ENCODE assay signal across 1 cellular context in the genomic region with DNA sequence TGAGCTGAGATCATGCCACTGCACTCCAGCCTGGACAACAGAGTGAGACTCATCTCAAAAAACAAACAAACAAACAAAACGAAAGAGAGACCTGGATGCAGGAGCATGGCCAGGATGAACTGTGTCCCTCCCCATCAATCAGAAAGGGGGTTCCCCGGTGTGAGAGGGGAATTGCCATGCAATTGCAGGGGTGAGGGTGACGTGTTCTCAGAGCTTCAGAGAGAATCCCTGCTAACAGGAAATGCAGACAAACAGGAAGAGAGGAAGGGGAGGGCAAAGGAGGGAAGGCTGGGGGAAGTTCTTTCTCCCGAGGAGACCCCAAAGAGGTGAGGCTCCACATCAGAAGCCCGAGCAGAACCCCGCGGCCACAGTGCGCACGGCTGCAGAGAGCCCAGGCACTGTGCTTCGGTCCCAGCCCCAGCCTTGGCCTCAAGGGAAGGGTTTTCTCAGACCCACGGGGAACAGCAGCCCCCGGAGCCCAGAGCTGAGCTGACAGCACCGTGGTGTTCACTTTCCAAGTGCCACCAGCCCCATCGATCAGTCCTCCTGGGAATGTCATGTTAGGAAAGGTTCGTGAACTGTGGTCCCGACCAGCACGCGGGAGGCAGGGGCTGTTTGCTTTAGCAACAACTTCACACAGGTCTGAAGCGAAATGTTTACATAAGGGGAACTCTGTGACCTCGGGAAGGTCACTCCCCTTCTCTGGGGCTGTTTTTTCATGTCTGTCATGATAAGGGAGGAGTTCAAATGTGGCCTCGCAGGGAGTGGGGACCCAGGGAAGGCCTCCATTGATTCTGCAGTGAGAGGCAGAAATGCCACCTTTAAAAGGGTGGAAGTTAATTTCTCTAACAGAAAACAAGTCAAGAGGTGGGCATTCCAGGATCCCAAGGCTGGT.
TF ChIP-seq lines count a peak whose summit lies in the region.

No MANE protein-coding gene starts in this region.

TF ChIP-seq in HepG2, 621 proteins besides CTCF, POLR2A, EP300 and RAD21 (continued from another document and continues in another):
- TF ChIP-seq, protein P1, sequence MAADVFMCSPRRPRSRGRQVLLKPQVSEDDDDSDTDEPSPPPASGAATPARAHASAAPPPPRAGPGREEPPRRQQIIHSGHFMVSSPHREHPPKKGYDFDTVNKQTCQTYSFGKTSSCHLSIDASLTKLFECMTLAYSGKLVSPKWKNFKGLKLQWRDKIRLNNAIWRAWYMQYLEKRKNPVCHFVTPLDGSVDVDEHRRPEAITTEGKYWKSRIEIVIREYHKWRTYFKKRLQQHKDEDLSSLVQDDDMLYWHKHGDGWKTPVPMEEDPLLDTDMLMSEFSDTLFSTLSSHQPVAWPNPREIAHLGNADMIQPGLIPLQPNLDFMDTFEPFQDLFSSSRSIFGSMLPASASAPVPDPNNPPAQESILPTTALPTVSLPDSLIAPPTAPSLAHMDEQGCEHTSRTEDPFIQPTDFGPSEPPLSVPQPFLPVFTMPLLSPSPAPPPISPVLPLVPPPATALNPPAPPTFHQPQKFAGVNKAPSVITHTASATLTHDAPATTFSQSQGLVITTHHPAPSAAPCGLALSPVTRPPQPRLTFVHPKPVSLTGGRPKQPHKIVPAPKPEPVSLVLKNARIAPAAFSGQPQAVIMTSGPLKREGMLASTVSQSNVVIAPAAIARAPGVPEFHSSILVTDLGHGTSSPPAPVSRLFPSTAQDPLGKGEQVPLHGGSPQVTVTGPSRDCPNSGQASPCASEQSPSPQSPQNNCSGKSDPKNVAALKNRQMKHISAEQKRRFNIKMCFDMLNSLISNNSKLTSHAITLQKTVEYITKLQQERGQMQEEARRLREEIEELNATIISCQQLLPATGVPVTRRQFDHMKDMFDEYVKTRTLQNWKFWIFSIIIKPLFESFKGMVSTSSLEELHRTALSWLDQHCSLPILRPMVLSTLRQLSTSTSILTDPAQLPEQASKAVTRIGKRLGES (CRISPR knock-in tag; IDR thresholded peaks at IDR 0.05; ENCODE audit: borderline replicate concordance) = peak; percentile 86
- TF ChIP-seq, protein P2, sequence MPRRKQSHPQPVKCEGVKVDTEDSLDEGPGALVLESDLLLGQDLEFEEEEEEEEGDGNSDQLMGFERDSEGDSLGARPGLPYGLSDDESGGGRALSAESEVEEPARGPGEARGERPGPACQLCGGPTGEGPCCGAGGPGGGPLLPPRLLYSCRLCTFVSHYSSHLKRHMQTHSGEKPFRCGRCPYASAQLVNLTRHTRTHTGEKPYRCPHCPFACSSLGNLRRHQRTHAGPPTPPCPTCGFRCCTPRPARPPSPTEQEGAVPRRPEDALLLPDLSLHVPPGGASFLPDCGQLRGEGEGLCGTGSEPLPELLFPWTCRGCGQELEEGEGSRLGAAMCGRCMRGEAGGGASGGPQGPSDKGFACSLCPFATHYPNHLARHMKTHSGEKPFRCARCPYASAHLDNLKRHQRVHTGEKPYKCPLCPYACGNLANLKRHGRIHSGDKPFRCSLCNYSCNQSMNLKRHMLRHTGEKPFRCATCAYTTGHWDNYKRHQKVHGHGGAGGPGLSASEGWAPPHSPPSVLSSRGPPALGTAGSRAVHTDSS (CRISPR knock-in tag; conservative IDR thresholded peaks at IDR 0.05) = no peak
- TF ChIP-seq ZNF510 (CRISPR knock-in tag; IDR thresholded peaks at IDR 0.05; ENCODE audit: low read depth) = 0 out of 2 replicates have a peak, but pooled peaks have one; percentile 30
- peak; percentile 67; the same call in 1 of the 2 replicates for TF ChIP-seq ZNF136 (CRISPR knock-in tag; IDR thresholded peaks at IDR 0.05; ENCODE audit: low read depth)
- TF ChIP-seq EEA1 (CRISPR knock-in tag; IDR thresholded peaks at IDR 0.05; ENCODE audit: borderline replicate concordance) = no peak
- TF ChIP-seq GTF2F1 (IDR thresholded peaks at IDR 0.05; ENCODE audit: low read length) = no peak
- peak; percentile 96 for TF ChIP-seq MIXL1 (CRISPR knock-in tag; IDR thresholded peaks at IDR 0.05)
- no peak for TF ChIP-seq ATAD3A (CRISPR knock-in tag; IDR thresholded peaks at IDR 0.05)
- TF ChIP-seq CHD2 (IDR thresholded peaks at IDR 0.05; ENCODE audit: low read depth, low read length) = no peak
- TF ChIP-seq, protein P3, sequence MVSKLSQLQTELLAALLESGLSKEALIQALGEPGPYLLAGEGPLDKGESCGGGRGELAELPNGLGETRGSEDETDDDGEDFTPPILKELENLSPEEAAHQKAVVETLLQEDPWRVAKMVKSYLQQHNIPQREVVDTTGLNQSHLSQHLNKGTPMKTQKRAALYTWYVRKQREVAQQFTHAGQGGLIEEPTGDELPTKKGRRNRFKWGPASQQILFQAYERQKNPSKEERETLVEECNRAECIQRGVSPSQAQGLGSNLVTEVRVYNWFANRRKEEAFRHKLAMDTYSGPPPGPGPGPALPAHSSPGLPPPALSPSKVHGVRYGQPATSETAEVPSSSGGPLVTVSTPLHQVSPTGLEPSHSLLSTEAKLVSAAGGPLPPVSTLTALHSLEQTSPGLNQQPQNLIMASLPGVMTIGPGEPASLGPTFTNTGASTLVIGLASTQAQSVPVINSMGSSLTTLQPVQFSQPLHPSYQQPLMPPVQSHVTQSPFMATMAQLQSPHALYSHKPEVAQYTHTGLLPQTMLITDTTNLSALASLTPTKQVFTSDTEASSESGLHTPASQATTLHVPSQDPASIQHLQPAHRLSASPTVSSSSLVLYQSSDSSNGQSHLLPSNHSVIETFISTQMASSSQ (IDR thresholded peaks at IDR 0.05; ENCODE audit: low read depth) = peak; percentile 67
- TF ChIP-seq, protein P3 (CRISPR knock-in tag; IDR thresholded peaks at IDR 0.05; ENCODE audit: borderline replicate concordance) = peak; percentile 87; the same call in 1 of the 2 replicates
- TF ChIP-seq, protein P4, sequence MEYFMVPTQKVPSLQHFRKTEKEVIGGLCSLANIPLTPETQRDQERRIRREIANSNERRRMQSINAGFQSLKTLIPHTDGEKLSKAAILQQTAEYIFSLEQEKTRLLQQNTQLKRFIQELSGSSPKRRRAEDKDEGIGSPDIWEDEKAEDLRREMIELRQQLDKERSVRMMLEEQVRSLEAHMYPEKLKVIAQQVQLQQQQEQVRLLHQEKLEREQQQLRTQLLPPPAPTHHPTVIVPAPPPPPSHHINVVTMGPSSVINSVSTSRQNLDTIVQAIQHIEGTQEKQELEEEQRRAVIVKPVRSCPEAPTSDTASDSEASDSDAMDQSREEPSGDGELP (IDR thresholded peaks at IDR 0.05; ENCODE audit: borderline replicate concordance, low read depth) = no peak; the same call in 1 of the 2 replicates
- TF ChIP-seq ZSCAN31 (CRISPR knock-in tag; IDR thresholded peaks at IDR 0.05; ENCODE audit: low read depth) = peak; percentile 75
- TF ChIP-seq, protein P5, sequence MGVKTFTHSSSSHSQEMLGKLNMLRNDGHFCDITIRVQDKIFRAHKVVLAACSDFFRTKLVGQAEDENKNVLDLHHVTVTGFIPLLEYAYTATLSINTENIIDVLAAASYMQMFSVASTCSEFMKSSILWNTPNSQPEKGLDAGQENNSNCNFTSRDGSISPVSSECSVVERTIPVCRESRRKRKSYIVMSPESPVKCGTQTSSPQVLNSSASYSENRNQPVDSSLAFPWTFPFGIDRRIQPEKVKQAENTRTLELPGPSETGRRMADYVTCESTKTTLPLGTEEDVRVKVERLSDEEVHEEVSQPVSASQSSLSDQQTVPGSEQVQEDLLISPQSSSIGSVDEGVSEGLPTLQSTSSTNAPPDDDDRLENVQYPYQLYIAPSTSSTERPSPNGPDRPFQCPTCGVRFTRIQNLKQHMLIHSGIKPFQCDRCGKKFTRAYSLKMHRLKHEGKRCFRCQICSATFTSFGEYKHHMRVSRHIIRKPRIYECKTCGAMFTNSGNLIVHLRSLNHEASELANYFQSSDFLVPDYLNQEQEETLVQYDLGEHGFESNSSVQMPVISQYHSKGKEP (CRISPR knock-in tag; IDR thresholded peaks at IDR 0.05) = no peak
- TF ChIP-seq ZNF788 (CRISPR knock-in tag; IDR thresholded peaks at IDR 0.05; ENCODE audit: borderline replicate concordance) = peak; percentile 96
- TF ChIP-seq KMT2A (CRISPR knock-in tag; IDR thresholded peaks at IDR 0.05) = peak; percentile 42; the same call in 1 of the 2 replicates
- peak; percentile 95 for TF ChIP-seq HOXA5 (CRISPR knock-in tag; IDR thresholded peaks at IDR 0.05)
- TF ChIP-seq, protein P6, sequence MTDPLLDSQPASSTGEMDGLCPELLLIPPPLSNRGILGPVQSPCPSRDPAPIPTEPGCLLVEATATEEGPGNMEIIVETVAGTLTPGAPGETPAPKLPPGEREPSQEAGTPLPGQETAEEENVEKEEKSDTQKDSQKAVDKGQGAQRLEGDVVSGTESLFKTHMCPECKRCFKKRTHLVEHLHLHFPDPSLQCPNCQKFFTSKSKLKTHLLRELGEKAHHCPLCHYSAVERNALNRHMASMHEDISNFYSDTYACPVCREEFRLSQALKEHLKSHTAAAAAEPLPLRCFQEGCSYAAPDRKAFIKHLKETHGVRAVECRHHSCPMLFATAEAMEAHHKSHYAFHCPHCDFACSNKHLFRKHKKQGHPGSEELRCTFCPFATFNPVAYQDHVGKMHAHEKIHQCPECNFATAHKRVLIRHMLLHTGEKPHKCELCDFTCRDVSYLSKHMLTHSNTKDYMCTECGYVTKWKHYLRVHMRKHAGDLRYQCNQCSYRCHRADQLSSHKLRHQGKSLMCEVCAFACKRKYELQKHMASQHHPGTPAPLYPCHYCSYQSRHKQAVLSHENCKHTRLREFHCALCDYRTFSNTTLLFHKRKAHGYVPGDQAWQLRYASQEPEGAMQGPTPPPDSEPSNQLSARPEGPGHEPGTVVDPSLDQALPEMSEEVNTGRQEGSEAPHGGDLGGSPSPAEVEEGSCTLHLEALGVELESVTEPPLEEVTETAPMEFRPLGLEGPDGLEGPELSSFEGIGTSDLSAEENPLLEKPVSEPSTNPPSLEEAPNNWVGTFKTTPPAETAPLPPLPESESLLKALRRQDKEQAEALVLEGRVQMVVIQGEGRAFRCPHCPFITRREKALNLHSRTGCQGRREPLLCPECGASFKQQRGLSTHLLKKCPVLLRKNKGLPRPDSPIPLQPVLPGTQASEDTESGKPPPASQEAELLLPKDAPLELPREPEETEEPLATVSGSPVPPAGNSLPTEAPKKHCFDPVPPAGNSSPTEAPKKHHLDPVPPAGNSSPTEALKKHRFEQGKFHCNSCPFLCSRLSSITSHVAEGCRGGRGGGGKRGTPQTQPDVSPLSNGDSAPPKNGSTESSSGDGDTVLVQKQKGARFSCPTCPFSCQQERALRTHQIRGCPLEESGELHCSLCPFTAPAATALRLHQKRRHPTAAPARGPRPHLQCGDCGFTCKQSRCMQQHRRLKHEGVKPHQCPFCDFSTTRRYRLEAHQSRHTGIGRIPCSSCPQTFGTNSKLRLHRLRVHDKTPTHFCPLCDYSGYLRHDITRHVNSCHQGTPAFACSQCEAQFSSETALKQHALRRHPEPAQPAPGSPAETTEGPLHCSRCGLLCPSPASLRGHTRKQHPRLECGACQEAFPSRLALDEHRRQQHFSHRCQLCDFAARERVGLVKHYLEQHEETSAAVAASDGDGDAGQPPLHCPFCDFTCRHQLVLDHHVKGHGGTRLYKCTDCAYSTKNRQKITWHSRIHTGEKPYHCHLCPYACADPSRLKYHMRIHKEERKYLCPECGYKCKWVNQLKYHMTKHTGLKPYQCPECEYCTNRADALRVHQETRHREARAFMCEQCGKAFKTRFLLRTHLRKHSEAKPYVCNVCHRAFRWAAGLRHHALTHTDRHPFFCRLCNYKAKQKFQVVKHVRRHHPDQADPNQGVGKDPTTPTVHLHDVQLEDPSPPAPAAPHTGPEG (CRISPR knock-in tag; IDR thresholded peaks at IDR 0.05) = 0 out of 2 replicates have a peak, but pooled peaks have one; percentile 50
- TF ChIP-seq PHF21A (CRISPR knock-in tag; IDR thresholded peaks at IDR 0.05) = peak; percentile 90
- TF ChIP-seq BORCS8-MEF2B (CRISPR knock-in tag; IDR thresholded peaks at IDR 0.05) = peak; percentile 82; the same call in 1 of the 2 replicates
- TF ChIP-seq, protein P7, sequence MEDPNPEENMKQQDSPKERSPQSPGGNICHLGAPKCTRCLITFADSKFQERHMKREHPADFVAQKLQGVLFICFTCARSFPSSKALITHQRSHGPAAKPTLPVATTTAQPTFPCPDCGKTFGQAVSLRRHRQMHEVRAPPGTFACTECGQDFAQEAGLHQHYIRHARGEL (CRISPR knock-in tag; IDR thresholded peaks at IDR 0.05) = no peak
- TF ChIP-seq, protein P8, sequence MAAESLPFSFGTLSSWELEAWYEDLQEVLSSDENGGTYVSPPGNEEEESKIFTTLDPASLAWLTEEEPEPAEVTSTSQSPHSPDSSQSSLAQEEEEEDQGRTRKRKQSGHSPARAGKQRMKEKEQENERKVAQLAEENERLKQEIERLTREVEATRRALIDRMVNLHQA (CRISPR knock-in tag; IDR thresholded peaks at IDR 0.05) = no peak
- peak; percentile 17; the same call in 1 of the 2 replicates for TF ChIP-seq NFYC (CRISPR knock-in tag; IDR thresholded peaks at IDR 0.05)
- TF ChIP-seq ZNF619 (CRISPR knock-in tag; IDR thresholded peaks at IDR 0.05) = 0 out of 2 replicates have a peak, but pooled peaks have one; percentile 54
- TF ChIP-seq, protein P9, sequence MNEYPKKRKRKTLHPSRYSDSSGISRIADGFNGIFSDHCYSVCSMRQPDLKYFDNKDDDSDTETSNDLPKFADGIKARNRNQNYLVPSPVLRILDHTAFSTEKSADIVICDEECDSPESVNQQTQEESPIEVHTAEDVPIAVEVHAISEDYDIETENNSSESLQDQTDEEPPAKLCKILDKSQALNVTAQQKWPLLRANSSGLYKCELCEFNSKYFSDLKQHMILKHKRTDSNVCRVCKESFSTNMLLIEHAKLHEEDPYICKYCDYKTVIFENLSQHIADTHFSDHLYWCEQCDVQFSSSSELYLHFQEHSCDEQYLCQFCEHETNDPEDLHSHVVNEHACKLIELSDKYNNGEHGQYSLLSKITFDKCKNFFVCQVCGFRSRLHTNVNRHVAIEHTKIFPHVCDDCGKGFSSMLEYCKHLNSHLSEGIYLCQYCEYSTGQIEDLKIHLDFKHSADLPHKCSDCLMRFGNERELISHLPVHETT (CRISPR knock-in tag; conservative IDR thresholded peaks at IDR 0.05) = peak; percentile 73; the same call in 1 of the 2 replicates
- peak; percentile 96; the same call in 1 of the 2 replicates for TF ChIP-seq MYC (CRISPR knock-in tag; IDR thresholded peaks at IDR 0.05; ENCODE audit: borderline replicate concordance)
